Comparison of ENCODE assay signal across 1 cellular context in genomic region chr19:7351861-7352260, GRCh38.
TF ChIP-seq lines count a peak whose summit lies in the region.

No MANE protein-coding gene starts in this region.

TF ChIP-seq in HEK293, 187 proteins besides CTCF, POLR2A, EP300 and RAD21 (continued from another document):
- TF ChIP-seq ZNF518A (tag by site-specific recombination; conservative IDR thresholded peaks at IDR 0.05; ENCODE audit: low read depth): peak; percentile 49
- TF ChIP-seq ZNF610 (tag by site-specific recombination; IDR thresholded peaks at IDR 0.05; ENCODE audit: borderline replicate concordance): peak; percentile 32; the same call in 1 of the 2 replicates
- 0 out of 2 replicates have a peak, but pooled peaks have one; percentile 18 for TF ChIP-seq ZNF560 (tag by site-specific recombination; IDR thresholded peaks at IDR 0.05; ENCODE audit: borderline replicate concordance)
- TF ChIP-seq ZNF677 (tag by site-specific recombination; IDR thresholded peaks at IDR 0.05): no peak
- TF ChIP-seq TRIM28 (IDR thresholded peaks at IDR 0.05; ENCODE audit: borderline replicate concordance, low read length): peak; percentile 56; the same call in 1 of the 2 replicates
- TF ChIP-seq ZNF280D (tag by site-specific recombination; IDR thresholded peaks at IDR 0.05): peak; percentile 97
